8 cellular contexts compared by ENCODE assay signal in genomic region chr2:19347619-19348562, GRCh38. TPM values are rescaled to one million over a fixed set of nuclear protein-coding genes. Genes with fewer than 3 reads are reported as not detected.
DNase-seq lines count a peak whose midpoint lies in the region; ATAC-seq and TF ChIP-seq lines count a peak whose summit lies in the region.

No MANE protein-coding gene starts in this region.

- H3K9me3 ChIP-seq in left ventricle myocardium inferior (replicated peaks) (no peaks in the 10 kb centered on the region), prostate gland (no peaks in the 10 kb centered on the region)

- H3K4me3 ChIP-seq in left ventricle myocardium inferior, result peak overlapping the region; percentile 86
- peak overlapping the region; percentile 60 to 75 for H3K4me3 ChIP-seq in prostate gland

- peak; percentile 98 for TF ChIP-seq POLR2A in prostate gland (IDR thresholded peaks at IDR 0.05)

- peak overlapping the region; percentile 96 for H3K4me3 Mint-ChIP-seq in T-helper 1 cell treated with Interleukin-12 subunit alpha and Interleukin-12 subunit beta and Interleukin-4 antibody, amounts not matched to agents 30 μg/mL and 1 μg/mL, for 36 hours

- peak overlapping the region; percentile 99 for H3K27ac Mint-ChIP-seq in T-helper 1 cell treated with Interleukin-12 subunit alpha and Interleukin-12 subunit beta and Interleukin-4 antibody, amounts not matched to agents 30 μg/mL and 1 μg/mL, for 36 hours

- H3K4me1 ChIP-seq in left ventricle myocardium inferior (peaks cover 35% of the 10 kb centered on the region), prostate gland (replicated peaks) (no peaks in the 10 kb centered on the region)

- H3K27me3 ChIP-seq in left ventricle myocardium inferior (ENCODE audit: low read depth) (peaks cover 26% of the 10 kb centered on the region), prostate gland (replicated peaks; ENCODE audit: insufficient read depth) (peaks cover 1% of the 10 kb centered on the region)

- peaks cover 11% of the 10 kb centered on the region for H3K36me3 ChIP-seq in left ventricle myocardium inferior
- no peaks in the 10 kb centered on the region for H3K36me3 ChIP-seq in prostate gland

- WGBS in prostate gland, result 2% methylated on average over 67 of the region's 76 CpGs

- no peaks in the 10 kb centered on the region for H3K9me3 Mint-ChIP-seq in T-helper 1 cell treated with Interleukin-12 subunit alpha and Interleukin-12 subunit beta and Interleukin-4 antibody, amounts not matched to agents 30 μg/mL and 1 μg/mL, for 36 hours

- intact Hi-C loops in left ventricle myocardium inferior (cut with micrococcal nuclease) (no loop called here), prostate gland (cut with DNase I) (no loop called here)

- peaks cover 40% of the 10 kb centered on the region for H3K27me3 Mint-ChIP-seq in T-helper 1 cell treated with Interleukin-12 subunit alpha and Interleukin-12 subunit beta and Interleukin-4 antibody, amounts not matched to agents 30 μg/mL and 1 μg/mL, for 36 hours (ENCODE audit: low read depth)

- peaks cover 15% of the 10 kb centered on the region for H3K4me1 Mint-ChIP-seq in T-helper 1 cell treated with Interleukin-12 subunit alpha and Interleukin-12 subunit beta and Interleukin-4 antibody, amounts not matched to agents 30 μg/mL and 1 μg/mL, for 36 hours (ENCODE audit: low read depth)

- peak; percentile 97 for DNase-seq in NCI-H1694 (lab: John Stamatoyannopoulos, UW)
- peak; percentile 64 to 99 (median 90) for DNase-seq in amygdala (lab: John Stamatoyannopoulos, UW)
- DNase-seq in left ventricle myocardium inferior, result peak; percentile 95
- DNase-seq in prostate gland (ENCODE audit: low spot score), result peak; percentile 92
- DNase-seq in ureter (ENCODE audit: low spot score), result peak; percentile 96

- TF ChIP-seq CTCF in left ventricle myocardium inferior (IDR thresholded peaks at IDR 0.05; ENCODE audit: borderline replicate concordance), result no peak
- TF ChIP-seq CTCF in prostate gland (IDR thresholded peaks at IDR 0.05), result peak in 2 of 4 experiments; percentile 39 to 45

- ATAC-seq in GM18502 (IDR thresholded peaks at IDR 0.05; ENCODE audit: poor library complexity, unreplicated experiment) (peak; percentile 89), HG02938 (IDR thresholded peaks at IDR 0.05; ENCODE audit: unreplicated experiment) (peak; percentile 93)

- peaks cover 12% of the 10 kb centered on the region for H3K36me3 Mint-ChIP-seq in T-helper 1 cell treated with Interleukin-12 subunit alpha and Interleukin-12 subunit beta and Interleukin-4 antibody, amounts not matched to agents 30 μg/mL and 1 μg/mL, for 36 hours (ENCODE audit: low read depth)

- H3K27ac ChIP-seq in left ventricle myocardium inferior (replicated peaks), result peak overlapping the region; percentile 95
- H3K27ac ChIP-seq in prostate gland, result peak overlapping the region; percentile 84 to 95

RNA-seq across cellular contexts. Expression of gene OSR1, which starts 10.5 kb away (rescaled TPM):
- total RNA-seq in left ventricle myocardium inferior, result 2.7 TPM
- total RNA-seq in prostate gland, result 10 to 100 TPM in 1 of 2 donors, 1 to 10 TPM in 1; 9.3 to 47.9 TPM
- 34.7 TPM for total RNA-seq in ureter

Comparison
In these comparisons a context has a peak if more than half of its experiments do, and no peak if none do; other contexts are left out.
1. Peak in every context shown above with its lines: DNase-seq, ATAC-seq, H3K4me3 ChIP-seq and H3K27ac ChIP-seq.